7 cellular contexts compared by ENCODE assay signal in genomic region chr2:230713331-230714121, GRCh38. TPM values are rescaled to one million over a fixed set of nuclear protein-coding genes. Genes with fewer than 3 reads are reported as not detected.
A peak's percentile ranks its signal among the peaks of the same experiment; 100 is the strongest.
DNase-seq lines count a peak whose midpoint lies in the region; ATAC-seq and TF ChIP-seq lines count a peak whose summit lies in the region.

No MANE protein-coding gene starts in this region.

- H3K9me3 ChIP-seq in Peyer's patch = no peaks in the 10 kb centered on the region

- no peak for TF ChIP-seq CTCF in Peyer's patch (IDR thresholded peaks at IDR 0.05)

- DNase-seq in Peyer's patch (peak; percentile 44 to 77 (median 77)), activated gamma-delta T cell treated with Interleukin-2 at 50 U/mL for 16 hours (peak; percentile 16), globus pallidus (ENCODE audit: low spot score) (peak; percentile 12), occipital lobe (lab: John Stamatoyannopoulos, UW) (peak; percentile 7)

- ATAC-seq in GM18868 (IDR thresholded peaks at IDR 0.05; ENCODE audit: unreplicated experiment) (peak; percentile 3), HG02981 (IDR thresholded peaks at IDR 0.05; ENCODE audit: unreplicated experiment) (peak; percentile 14)

- H3K4me3 ChIP-seq in Peyer's patch = peak overlapping the region; percentile 89 to 99 (median 93)
- peak overlapping the region; percentile 99 for H3K4me3 ChIP-seq in urinary bladder (ENCODE audit: low read depth, low read length)

- TF ChIP-seq POLR2A in Peyer's patch (IDR thresholded peaks at IDR 0.05) = peak; percentile 35 to 52

- H3K27ac ChIP-seq in Peyer's patch (peak overlapping the region; percentile 93 to 97 (median 96)), urinary bladder (ENCODE audit: low read depth) (peak overlapping the region; percentile 93)

- no peaks in the 10 kb centered on the region for H3K36me3 ChIP-seq in Peyer's patch
- H3K36me3 ChIP-seq in urinary bladder (ENCODE audit: insufficient read depth) = no peaks in the 10 kb centered on the region

- no peaks in the 10 kb centered on the region for H3K27me3 ChIP-seq in Peyer's patch

- H3K4me1 ChIP-seq in Peyer's patch (peaks cover 0 to 37% (median 11%) of the 10 kb centered on the region in 4 donors), urinary bladder (ENCODE audit: insufficient read depth) (no peaks in the 10 kb centered on the region)

- WGBS in urinary bladder = under 1% methylated on average over 62 of the region's 62 CpGs

RNA-seq across cellular contexts. Expression of gene CAB39, which starts 0.9 kb away (rescaled TPM):
- total RNA-seq in Peyer's patch (100 to 1,000 TPM in 1 of 4 donors, 10 to 100 TPM in 3; 60.2 to 124 (median 72.2) TPM), occipital lobe (149 TPM), urinary bladder (90.5 TPM)
- 42.9 TPM for polyA plus RNA-seq in urinary bladder

Comparison
In these comparisons a context has a peak if more than half of its experiments do, and no peak if none do; other contexts are left out.
1. Peak in every context shown above with its lines: DNase-seq, ATAC-seq, H3K4me3 ChIP-seq and H3K27ac ChIP-seq.
2. DNase-seq: peak in every context shown above with its lines; median percentile 77 in Peyer's patch; 16 in activated gamma-delta T cell treated with Interleukin-2 at 50 U/mL for 16 hours; 12 in globus pallidus; 7 in occipital lobe.